3 cellular contexts compared by ENCODE assay signal in genomic region chr11:93736129-93736528, GRCh38.
TF ChIP-seq lines count a peak whose summit lies in the region.

No MANE protein-coding gene starts in this region.

TF ChIP-seq in SK-N-SH, 30 proteins besides CTCF, POLR2A, EP300 and RAD21:
- TF ChIP-seq NFIC (IDR thresholded peaks at IDR 0.05; ENCODE audit: borderline replicate concordance) (no peak), SMC3 (IDR thresholded peaks at IDR 0.05; ENCODE audit: low read depth, low read length) (no peak), JUND (IDR thresholded peaks at IDR 0.05) (no peak), FOXJ3 (CRISPR knock-in tag; IDR thresholded peaks at IDR 0.05) (no peak), POLR2AphosphoS5 (IDR thresholded peaks at IDR 0.05; ENCODE audit: low read depth, low read length) (no peak)

TF ChIP-seq in SK-N-SH treated with all-trans-retinoic acid at 6 μM for 48 hours, 23 proteins besides CTCF, POLR2A, EP300 and RAD21:
- TF ChIP-seq ZNF565 (CRISPR knock-in tag; conservative IDR thresholded peaks at IDR 0.05; ENCODE audit: low read depth), result no peak
- no peak for TF ChIP-seq ZFP30 (CRISPR knock-in tag; IDR thresholded peaks at IDR 0.05)
- TF ChIP-seq PATZ1 (CRISPR knock-in tag; IDR thresholded peaks at IDR 0.05; ENCODE audit: borderline replicate concordance), result no peak
- TF ChIP-seq RARB (CRISPR knock-in tag; IDR thresholded peaks at IDR 0.05), result no peak
- no peak for TF ChIP-seq OSR1 (CRISPR knock-in tag; IDR thresholded peaks at IDR 0.05)
- no peak for TF ChIP-seq ZFP3 (CRISPR knock-in tag; IDR thresholded peaks at IDR 0.05)
- no peak for TF ChIP-seq ZNF8 (CRISPR knock-in tag; IDR thresholded peaks at IDR 0.05)
- no peak for TF ChIP-seq POU6F1 (CRISPR knock-in tag; IDR thresholded peaks at IDR 0.05; ENCODE audit: borderline replicate concordance, low read depth)
- no peak for TF ChIP-seq ISL1 (CRISPR knock-in tag; IDR thresholded peaks at IDR 0.05)
- TF ChIP-seq PPARA (CRISPR knock-in tag; IDR thresholded peaks at IDR 0.05; ENCODE audit: borderline replicate concordance), result no peak
- no peak for TF ChIP-seq ZNF70 (CRISPR knock-in tag; IDR thresholded peaks at IDR 0.05)
- no peak for TF ChIP-seq CREB5 (CRISPR knock-in tag; IDR thresholded peaks at IDR 0.05; ENCODE audit: low read depth)
- no peak for TF ChIP-seq TSHZ2 (CRISPR knock-in tag; IDR thresholded peaks at IDR 0.05)
- no peak for TF ChIP-seq CSDC2 (CRISPR knock-in tag; IDR thresholded peaks at IDR 0.05)
- TF ChIP-seq ARNTL (CRISPR knock-in tag; IDR thresholded peaks at IDR 0.05; ENCODE audit: borderline replicate concordance, low read depth), result no peak
- TF ChIP-seq CSRNP3 (CRISPR knock-in tag; IDR thresholded peaks at IDR 0.05), result no peak
- no peak for TF ChIP-seq TCF4 (CRISPR knock-in tag; IDR thresholded peaks at IDR 0.05; ENCODE audit: borderline replicate concordance)
- no peak for TF ChIP-seq TOX (CRISPR knock-in tag; IDR thresholded peaks at IDR 0.05; ENCODE audit: borderline replicate concordance)
- no peak for TF ChIP-seq ESRRG (CRISPR knock-in tag; IDR thresholded peaks at IDR 0.05)

TF ChIP-seq in GM12878, 131 proteins besides CTCF, POLR2A, EP300 and RAD21:
- TF ChIP-seq ATF3 (IDR thresholded peaks at IDR 0.05; ENCODE audit: borderline replicate concordance, extremely low read depth, low read depth, low read length), result no peak
- TF ChIP-seq SMAD5 (IDR thresholded peaks at IDR 0.05; ENCODE audit: low read depth), result no peak
- TF ChIP-seq HDAC6 (IDR thresholded peaks at IDR 0.05; ENCODE audit: unreplicated experiment), result no peak
- TF ChIP-seq ZNF24 (IDR thresholded peaks at IDR 0.05), result no peak
- no peak for TF ChIP-seq RFX5 (IDR thresholded peaks at IDR 0.05; ENCODE audit: low read depth, low read length)
- no peak for TF ChIP-seq SMARCA5 (IDR thresholded peaks at IDR 0.05)
- TF ChIP-seq MAX (IDR thresholded peaks at IDR 0.05; ENCODE audit: low read depth, low read length), result no peak
- TF ChIP-seq ZZZ3 (IDR thresholded peaks at IDR 0.05; ENCODE audit: control insufficient read depth, insufficient read length, low read depth), result no peak
- TF ChIP-seq HDGF (IDR thresholded peaks at IDR 0.05), result no peak
- no peak for TF ChIP-seq MYC (IDR thresholded peaks at IDR 0.05; ENCODE audit: insufficient read depth, insufficient read length, insufficient replicate concordance, low read length, severe bottlenecking)
- no peak for TF ChIP-seq NFIC (IDR thresholded peaks at IDR 0.05; ENCODE audit: low read depth, low read length)
- TF ChIP-seq ZBTB33 (IDR thresholded peaks at IDR 0.05), result no peak
- TF ChIP-seq NFXL1 (IDR thresholded peaks at IDR 0.05; ENCODE audit: borderline replicate concordance), result no peak
- no peak for TF ChIP-seq CEBPB (IDR thresholded peaks at IDR 0.05; ENCODE audit: borderline replicate concordance in 1 of 2, low read depth in 2 of 2, low read length in 2 of 2)
- TF ChIP-seq RB1 (IDR thresholded peaks at IDR 0.05; ENCODE audit: borderline replicate concordance), result no peak
- no peak for TF ChIP-seq IKZF1 (conservative IDR thresholded peaks at IDR 0.05)
- no peak for TF ChIP-seq ZNF384 (IDR thresholded peaks at IDR 0.05; ENCODE audit: borderline replicate concordance, low read depth, low read length)
TF ChIP-seq in GM12878: peak in this region for 0.
